In genomic region chr20:13468166-13468565, GRCh38 we compare ENCODE assay signal across 31 cellular contexts.
"Had no signal": no experiment of that assay in that cellular context is flagged by ENCODE, and none has a peak within 500 bp of the region (broad histone marks: within the 10 kb centered on the region; RNA-seq: fewer than 3 reads in every experiment).

No MANE protein-coding gene starts in this region.

- H3K9me3 ChIP-seq: body of pancreas, breast epithelium had no signal

- H3K27ac Mint-ChIP-seq: activated B cell treated with CpG ODN at 0.5 μM for 24 hours; activated CD4-positive, alpha-beta memory T cell treated with anti-CD3 and anti-CD28 coated beads for 36 hours; activated CD4-positive, alpha-beta T cell treated with anti-CD3 and anti-CD28 coated beads, Interleukin-2, amount 10 ng/mL, durations not matched to agents 24 days and 14 days; activated CD8-positive, alpha-beta T cell treated with anti-CD3 and anti-CD28 coated beads for 36 hours; activated naive CD4-positive, alpha-beta T cell treated with anti-CD3 and anti-CD28 coated beads, Interleukin-2, amount 50 U/mL, for 72 hours; activated naive CD8-positive, alpha-beta T cell treated with anti-CD3 and anti-CD28 coated beads for 36 hours; activated T-cell treated with anti-CD3 and anti-CD28 coated beads, Interleukin-2, amount 50 U/mL, for 24 hours; activated T-helper 2 cell treated with anti-CD3 and anti-CD28 coated beads, Interferon-gamma antibody, Interleukin-2, Interleukin-4, amounts not matched to agents 10 μg/mL and 5 μg/mL and 100 μg/mL, durations not matched to agents 14 hours and 24 hours and 36 hours; T-cell; T-helper 2 cell treated with Interferon-gamma antibody and Interleukin-4, amounts not matched to agents 5 μg/mL and 100 μg/mL, for 36 hours had no signal

- ATAC-seq: activated CD8-positive, alpha-beta T cell treated with anti-CD3 and anti-CD28 coated beads for 36 hours; activated naive CD4-positive, alpha-beta T cell treated with anti-CD3 and anti-CD28 coated beads, Interleukin-2, amount 50 U/mL, for 72 hours; body of pancreas; T-cell had no signal

- H3K9me3 Mint-ChIP-seq: activated B cell treated with CpG ODN at 0.5 μM for 24 hours had no signal

- FAIRE-seq: TTC549 had no signal

- H3K27ac ChIP-seq: adrenal gland, body of pancreas, brain microvascular endothelial cell, breast epithelium, VCaP had no signal

- H3K4me1 ChIP-seq: body of pancreas, breast epithelium had no signal

- DNase-seq: activated B cell treated with CpG ODN at 0.5 μM for 24 hours; activated CD4-positive, alpha-beta memory T cell treated with anti-CD3 and anti-CD28 coated beads for 36 hours; activated CD4-positive, alpha-beta T cell treated with anti-CD3 and anti-CD28 coated beads for 4 hours; activated CD4-positive, alpha-beta T cell treated with anti-CD3 and anti-CD28 coated beads, Interleukin-2, amount 10 ng/mL, durations not matched to agents 24 days and 14 days; activated CD4-positive, alpha-beta T cell treated with anti-CD3 and anti-CD28 coated beads, Interleukin-2, amount 50 U/mL, for 1 hour; activated CD4-positive, alpha-beta T cell treated with anti-CD3 and anti-CD28 coated beads, Interleukin-2, amount 50 U/mL, for 4 hours; activated CD4-positive, CD25-positive, alpha-beta regulatory T cell treated with anti-CD3 and anti-CD28 coated beads, Interleukin-2, amount 50 U/mL, for 72 hours; activated CD8-positive, alpha-beta memory T cell treated with anti-CD3 and anti-CD28 coated beads, Interleukin-2, amount 50 U/mL, for 4 hours; activated CD8-positive, alpha-beta T cell treated with anti-CD3 and anti-CD28 coated beads for 36 hours; activated effector memory CD4-positive, alpha-beta T cell treated with Interleukin-2 at 50 U/mL for 16 hours; activated gamma-delta T cell; activated naive CD4-positive, alpha-beta T cell treated with anti-CD3 and anti-CD28 coated beads, Interleukin-2, amount 50 U/mL, for 16 hours; activated naive CD4-positive, alpha-beta T cell treated with Interleukin-2 at 50 U/mL for 16 hours; activated naive CD8-positive, alpha-beta T cell treated with anti-CD3 and anti-CD28 coated beads for 36 hours; activated T-cell treated with anti-CD3 and anti-CD28 coated beads, Interleukin-2, amount 50 U/mL, for 24 hours; activated T-cell treated with anti-CD3 and anti-CD28 coated beads, Interleukin-2, amount 50 U/mL, for 48 hours; adrenal gland; amniotic stem cell; aorta; body of pancreas; brain microvascular endothelial cell; central memory CD4-positive, alpha-beta T cell; T-cell; T-helper 2 cell; T-helper 9 cell had no signal

- H3K4me3 Mint-ChIP-seq: activated B cell treated with CpG ODN at 0.5 μM for 24 hours; activated CD4-positive, alpha-beta memory T cell treated with anti-CD3 and anti-CD28 coated beads for 36 hours; activated CD4-positive, alpha-beta T cell treated with anti-CD3 and anti-CD28 coated beads, Interleukin-2, amount 10 ng/mL, durations not matched to agents 24 days and 14 days; activated CD8-positive, alpha-beta T cell treated with anti-CD3 and anti-CD28 coated beads for 36 hours; activated naive CD8-positive, alpha-beta T cell treated with anti-CD3 and anti-CD28 coated beads for 36 hours; activated T-cell treated with anti-CD3 and anti-CD28 coated beads, Interleukin-2, amount 50 U/mL, for 24 hours; T-cell; T-helper 2 cell treated with Interferon-gamma antibody and Interleukin-4, amounts not matched to agents 5 μg/mL and 100 μg/mL, for 36 hours had no signal

- H3K4me3 ChIP-seq: adrenal gland, body of pancreas, breast epithelium had no signal

- H3K27me3 Mint-ChIP-seq: activated B cell treated with CpG ODN at 0.5 μM for 24 hours; activated CD4-positive, alpha-beta memory T cell treated with anti-CD3 and anti-CD28 coated beads for 36 hours; activated CD4-positive, alpha-beta T cell treated with anti-CD3 and anti-CD28 coated beads, Interleukin-2, amount 10 ng/mL, durations not matched to agents 24 days and 14 days; activated CD8-positive, alpha-beta T cell treated with anti-CD3 and anti-CD28 coated beads for 36 hours; activated naive CD8-positive, alpha-beta T cell treated with anti-CD3 and anti-CD28 coated beads for 36 hours; activated T-cell treated with anti-CD3 and anti-CD28 coated beads, Interleukin-2, amount 50 U/mL, for 24 hours; T-cell had no signal

- H3K4me1 Mint-ChIP-seq: activated B cell treated with CpG ODN at 0.5 μM for 24 hours; activated CD4-positive, alpha-beta T cell treated with anti-CD3 and anti-CD28 coated beads, Interleukin-2, amount 10 ng/mL, durations not matched to agents 24 days and 14 days; activated naive CD8-positive, alpha-beta T cell treated with anti-CD3 and anti-CD28 coated beads for 36 hours; T-cell had no signal
